Comparison of ENCODE assay signal across 10 cellular contexts in genomic region chr1:215637041-215637573, GRCh38.
A peak's percentile ranks its signal among the peaks of the same experiment; 100 is the strongest.
DNase-seq lines count a peak whose midpoint lies in the region; ATAC-seq and TF ChIP-seq lines count a peak whose summit lies in the region.
"Had no signal": no experiment of that assay in that cellular context is flagged by ENCODE, and none has a peak within 500 bp of the region (broad histone marks: within the 10 kb centered on the region; RNA-seq: fewer than 3 reads in every experiment).

No MANE protein-coding gene starts in this region.

- no peak overlapping the region for H3K4me3 Mint-ChIP-seq in activated CD4-positive, alpha-beta T cell treated with anti-CD3 and anti-CD28 coated beads for 36 hours
- H3K4me3 Mint-ChIP-seq: activated B cell treated with CpG ODN at 0.5 μM for 24 hours had no signal

- TF ChIP-seq CTCF in Panc1 (IDR thresholded peaks at IDR 0.05) (no peak), esophagus squamous epithelium (IDR thresholded peaks at IDR 0.05) (no peak)

- no peak for DNase-seq in Panc1 (ENCODE audit: low read depth, low spot score)
- no peak for DNase-seq in esophagus squamous epithelium (lab: John Stamatoyannopoulos, UW)
- peak; percentile 52 for DNase-seq in myocyte (ENCODE audit: low read depth)
- no peak for DNase-seq in OCI-M2 (lab: John Stamatoyannopoulos, UW; ENCODE audit: unreplicated experiment)
- DNase-seq in HUDEP-2 (lab: John Stamatoyannopoulos, UW; ENCODE audit: unreplicated experiment in 76 of 76), result no peak
- DNase-seq in activated CD4-positive, alpha-beta T cell treated with anti-CD3 and anti-CD28 coated beads for 36 hours, result no peak
- no peak for DNase-seq in NCI-H748 treated with DMSO at 0.1 percent for 48 hours (lab: John Stamatoyannopoulos, UW)
- DNase-seq: activated B cell treated with CpG ODN at 0.5 μM for 24 hours; NCI-H2171 treated with DMSO at 0.1 percent for 48 hours; stimulated activated naive CD4-positive, alpha-beta T cell treated with Interleukin-2 at 50 U/mL for 16 hours had no signal

- H3K9me3 ChIP-seq in Panc1 (ENCODE audit: control insufficient read depth, insufficient read depth, low read depth, low read length), result no peaks in the 10 kb centered on the region
- H3K9me3 ChIP-seq in esophagus squamous epithelium, result no peaks in the 10 kb centered on the region

- no TSS peak for BruUV-seq in Panc1 (replicated peaks; lab: Mats Ljungman, UMichigan)

- CTCF ChIA-PET in Panc1 (lab: Charles Lee), result no interaction called here
- CTCF ChIA-PET in activated CD4-positive, alpha-beta T cell treated with anti-CD3 and anti-CD28 coated beads for 36 hours (lab: Charles Lee), result no interaction called here

- no peaks in the 10 kb centered on the region for H3K4me1 Mint-ChIP-seq in activated CD4-positive, alpha-beta T cell treated with anti-CD3 and anti-CD28 coated beads for 36 hours
- H3K4me1 Mint-ChIP-seq: activated B cell treated with CpG ODN at 0.5 μM for 24 hours had no signal

- peak; percentile 45; the same call in 1 of the 2 replicates for ATAC-seq in Panc1
- no peak for ATAC-seq in activated CD4-positive, alpha-beta T cell treated with anti-CD3 and anti-CD28 coated beads for 36 hours

- POLR2A ChIA-PET in Panc1 (lab: Charles Lee), result no interaction called here
- POLR2A ChIA-PET in activated CD4-positive, alpha-beta T cell treated with anti-CD3 and anti-CD28 coated beads for 36 hours (lab: Charles Lee), result no interaction called here

- in situ Hi-C loops in Panc1 (cut with HindIII; ENCODE audit: low pct_unique_long_range_greater_than_20kb, low sequenced_read_pairs), result no loop called here

- H3K36me3 ChIP-seq in Panc1 (ENCODE audit: control insufficient read depth, insufficient read depth, low read length) (no peaks in the 10 kb centered on the region), esophagus squamous epithelium (no peaks in the 10 kb centered on the region)

- WGBS in esophagus squamous epithelium, 2 donors, result 24 to 33% methylated on average over 3 of the region's 7 CpGs

- H3K27ac ChIP-seq in Panc1 (ENCODE audit: low read length) (no peak overlapping the region), esophagus squamous epithelium (peak overlapping the region; percentile 65 to 81 (median 76))

- TF ChIP-seq POLR2A in esophagus squamous epithelium (IDR thresholded peaks at IDR 0.05), result no peak

- H3K4me3 ChIP-seq in Panc1 (ENCODE audit: low read depth in 2 of 2, low read length in 2 of 2) (peak overlapping the region in 1 of 2 experiments; percentile 10; a peak in 1 of 4 replicates), esophagus squamous epithelium (peak overlapping the region in 1 of 4 donors; percentile 14)

- H3K4me1 ChIP-seq in Panc1 (ENCODE audit: control insufficient read depth, insufficient read depth, low read length) (no peaks in the 10 kb centered on the region), esophagus squamous epithelium (peaks cover 10 to 23% (median 15%) of the 10 kb centered on the region in 3 donors)

- no peak overlapping the region for H3K27ac Mint-ChIP-seq in activated CD4-positive, alpha-beta T cell treated with anti-CD3 and anti-CD28 coated beads for 36 hours
- H3K27ac Mint-ChIP-seq: activated B cell treated with CpG ODN at 0.5 μM for 24 hours had no signal

- no peaks in the 10 kb centered on the region for H3K9me3 Mint-ChIP-seq in activated CD4-positive, alpha-beta T cell treated with anti-CD3 and anti-CD28 coated beads for 36 hours (ENCODE audit: low read depth)
- H3K9me3 Mint-ChIP-seq: activated B cell treated with CpG ODN at 0.5 μM for 24 hours had no signal

- no peaks in the 10 kb centered on the region for H3K36me3 Mint-ChIP-seq in activated CD4-positive, alpha-beta T cell treated with anti-CD3 and anti-CD28 coated beads for 36 hours (ENCODE audit: low read depth)

- intact Hi-C loops in Panc1 (cut with micrococcal nuclease; ENCODE audit: unreplicated experiment), result no loop called here
- intact Hi-C loops in esophagus squamous epithelium (cut with DNase I), result no loop called here
- intact Hi-C loops in activated CD4-positive, alpha-beta T cell treated with anti-CD3 and anti-CD28 coated beads for 36 hours (cut with DNase I, micrococcal nuclease), result no loop called here

- peaks cover 3% of the 10 kb centered on the region for H3K27me3 Mint-ChIP-seq in activated CD4-positive, alpha-beta T cell treated with anti-CD3 and anti-CD28 coated beads for 36 hours
- H3K27me3 Mint-ChIP-seq: activated B cell treated with CpG ODN at 0.5 μM for 24 hours had no signal

- H3K27me3 ChIP-seq in Panc1 (ENCODE audit: control insufficient read depth, insufficient read depth, low read length) (no peaks in the 10 kb centered on the region), esophagus squamous epithelium (no peaks in the 10 kb centered on the region)
